22 cellular contexts compared by ENCODE assay signal in the genomic region with DNA sequence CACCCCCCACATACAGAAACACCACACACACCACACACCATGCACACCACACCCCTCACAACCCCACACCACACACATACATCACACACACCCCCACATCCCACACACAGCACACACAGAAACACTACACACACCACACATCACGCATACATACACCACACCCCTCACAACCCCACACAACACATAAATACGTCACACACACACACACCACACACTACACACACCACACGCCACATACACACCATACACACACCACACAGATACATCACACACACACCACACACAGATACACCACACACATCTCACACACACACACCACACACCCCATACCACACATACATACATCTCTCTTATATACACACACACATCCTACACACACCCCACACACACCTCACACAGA.
DNase-seq lines count a peak whose midpoint lies in the region; ATAC-seq and TF ChIP-seq lines count a peak whose summit lies in the region.
"Had no signal": no experiment of that assay in that cellular context is flagged by ENCODE, and none has a peak within 500 bp of the region (broad histone marks: within the 10 kb centered on the region; RNA-seq: fewer than 3 reads in every experiment).

No MANE protein-coding gene starts in this region.

- H3K27me3 Mint-ChIP-seq in activated T-helper 1 cell treated with anti-CD3 and anti-CD28 coated beads, Interleukin-12 subunit alpha, Interleukin-12 subunit beta, Interleukin-2, Interleukin-4 antibody, amounts not matched to agents 30 ng/mL and 10 ng/mL and 1 ng/mL, durations not matched to agents 14 hours and 24 hours and 36 hours (ENCODE audit: insufficient read depth): peaks cover 6% of the 10 kb centered on the region
- H3K27me3 Mint-ChIP-seq in endodermal cell (ENCODE audit: insufficient read depth) (no peaks in the 10 kb centered on the region), progenitor cell of endocrine pancreas (no peaks in the 10 kb centered on the region)

- no peak overlapping the region for H3K27ac ChIP-seq in endodermal cell (ENCODE audit: low read depth, low read length)
- H3K27ac ChIP-seq: A549, BLaER1, vagina, VCaP had no signal

- no peak overlapping the region for H3K4me3 ChIP-seq in endodermal cell (ENCODE audit: low read length)
- H3K4me3 ChIP-seq: A549, BLaER1, vagina had no signal

- peak; percentile 41 for DNase-seq in activated CD8-positive, alpha-beta memory T cell treated with anti-CD3 and anti-CD28 coated beads for 24 hours
- DNase-seq in activated CD8-positive, alpha-beta memory T cell treated with anti-CD3 and anti-CD28 coated beads, Interleukin-2, amount 50 U/mL, for 48 hours: no peak
- no peak for DNase-seq in activated T-helper 1 cell treated with anti-CD3 and anti-CD28 coated beads, Interleukin-12 subunit alpha, Interleukin-12 subunit beta, Interleukin-2, Interleukin-4 antibody, amounts not matched to agents 30 ng/mL and 10 ng/mL and 1 ng/mL, durations not matched to agents 14 hours and 24 hours and 36 hours (ENCODE audit: low spot score)
- DNase-seq in endodermal cell (peak; percentile 17), progenitor cell of endocrine pancreas (ENCODE audit: low spot score, unreplicated experiment) (no peak), DMS79 (lab: John Stamatoyannopoulos, UW) (no peak)
- DNase-seq: activated naive CD4-positive, alpha-beta T cell treated with Interleukin-2 at 50 U/mL for 16 hours; DMS153; hypothalamus; KG1; NCI-H1930; NCI-H345; PC-3; posterior cingulate gyrus; T-helper 17 cell had no signal

- H3K36me3 ChIP-seq in endodermal cell (ENCODE audit: control insufficient read depth, insufficient read depth, low read length): no peaks in the 10 kb centered on the region
- H3K36me3 ChIP-seq: BLaER1, vagina had no signal

- ATAC-seq in GM18505 (IDR thresholded peaks at IDR 0.05; ENCODE audit: unreplicated experiment) (no peak), GM21447 (IDR thresholded peaks at IDR 0.05; ENCODE audit: unreplicated experiment) (no peak)
- ATAC-seq: A549, PC-3, T-helper 17 cell had no signal

- H3K9ac ChIP-seq in endodermal cell (ENCODE audit: extremely low read depth, low read length, poor library complexity, severe bottlenecking): no peak overlapping the region
- H3K9ac ChIP-seq: BLaER1 had no signal

- TF ChIP-seq CTCF in endodermal cell (conservative IDR thresholded peaks at IDR 0.05): no peak
- TF ChIP-seq CTCF in progenitor cell of endocrine pancreas (IDR thresholded peaks at IDR 0.05; ENCODE audit: unreplicated experiment): no peak

- H3K4me1 Mint-ChIP-seq in activated T-helper 1 cell treated with anti-CD3 and anti-CD28 coated beads, Interleukin-12 subunit alpha, Interleukin-12 subunit beta, Interleukin-2, Interleukin-4 antibody, amounts not matched to agents 30 ng/mL and 10 ng/mL and 1 ng/mL, durations not matched to agents 14 hours and 24 hours and 36 hours (ENCODE audit: low read depth): peaks cover 16% of the 10 kb centered on the region
- H3K4me1 Mint-ChIP-seq in endodermal cell (peaks cover 4% of the 10 kb centered on the region), progenitor cell of endocrine pancreas (ENCODE audit: low read depth) (peaks cover 2% of the 10 kb centered on the region)

- no peaks in the 10 kb centered on the region for H3K27me3 ChIP-seq in endodermal cell (ENCODE audit: control insufficient read depth, insufficient read depth, low read length, poor library complexity, severe bottlenecking)
- H3K27me3 ChIP-seq: BLaER1, vagina had no signal

- no peak overlapping the region for H3K4me3 Mint-ChIP-seq in activated T-helper 1 cell treated with anti-CD3 and anti-CD28 coated beads, Interleukin-12 subunit alpha, Interleukin-12 subunit beta, Interleukin-2, Interleukin-4 antibody, amounts not matched to agents 30 ng/mL and 10 ng/mL and 1 ng/mL, durations not matched to agents 14 hours and 24 hours and 36 hours
- no peak overlapping the region for H3K4me3 Mint-ChIP-seq in endodermal cell
- H3K4me3 Mint-ChIP-seq in progenitor cell of endocrine pancreas (ENCODE audit: low read depth): no peak overlapping the region
- H3K4me3 Mint-ChIP-seq: nephron, T-helper 17 cell had no signal

- no peak for TF ChIP-seq POLR2A in GM18505 (IDR thresholded peaks at IDR 0.05; ENCODE audit: borderline replicate concordance, extremely low read depth, insufficient read depth, insufficient read length)

- no peaks in the 10 kb centered on the region for H3K9me3 ChIP-seq in endodermal cell (ENCODE audit: control insufficient read depth, low read length)
- H3K9me3 ChIP-seq: A549, BLaER1, vagina had no signal

- H3K9me3 Mint-ChIP-seq in activated T-helper 1 cell treated with anti-CD3 and anti-CD28 coated beads, Interleukin-12 subunit alpha, Interleukin-12 subunit beta, Interleukin-2, Interleukin-4 antibody, amounts not matched to agents 30 ng/mL and 10 ng/mL and 1 ng/mL, durations not matched to agents 14 hours and 24 hours and 36 hours: no peaks in the 10 kb centered on the region
- peaks cover 6% of the 10 kb centered on the region for H3K9me3 Mint-ChIP-seq in endodermal cell
- no peaks in the 10 kb centered on the region for H3K9me3 Mint-ChIP-seq in progenitor cell of endocrine pancreas (ENCODE audit: low read depth)

- peak overlapping the region; percentile 13 for H3K27ac Mint-ChIP-seq in activated T-helper 1 cell treated with anti-CD3 and anti-CD28 coated beads, Interleukin-12 subunit alpha, Interleukin-12 subunit beta, Interleukin-2, Interleukin-4 antibody, amounts not matched to agents 30 ng/mL and 10 ng/mL and 1 ng/mL, durations not matched to agents 14 hours and 24 hours and 36 hours
- H3K27ac Mint-ChIP-seq in endodermal cell (no peak overlapping the region), progenitor cell of endocrine pancreas (peak overlapping the region; percentile 43)
- H3K27ac Mint-ChIP-seq: T-helper 17 cell had no signal

- no peaks in the 10 kb centered on the region for H3K36me3 Mint-ChIP-seq in activated T-helper 1 cell treated with anti-CD3 and anti-CD28 coated beads, Interleukin-12 subunit alpha, Interleukin-12 subunit beta, Interleukin-2, Interleukin-4 antibody, amounts not matched to agents 30 ng/mL and 10 ng/mL and 1 ng/mL, durations not matched to agents 14 hours and 24 hours and 36 hours (ENCODE audit: low read depth)
- no peaks in the 10 kb centered on the region for H3K36me3 Mint-ChIP-seq in endodermal cell (ENCODE audit: low read depth)
- no peaks in the 10 kb centered on the region for H3K36me3 Mint-ChIP-seq in progenitor cell of endocrine pancreas (ENCODE audit: insufficient read depth)

- H3K4me1 ChIP-seq in endodermal cell (ENCODE audit: control insufficient read depth, insufficient read depth, low read length): no peaks in the 10 kb centered on the region
- H3K4me1 ChIP-seq: A549, vagina had no signal

- 90 to 94% methylated on average over 2 to 3 of the region's 3 CpGs for WGBS in endodermal cell (ENCODE audit: insufficient coverage in 1 of 2, insufficient read length in 1 of 2), 2 experiments

- intact Hi-C loops in activated T-helper 1 cell treated with anti-CD3 and anti-CD28 coated beads, Interleukin-12 subunit alpha, Interleukin-12 subunit beta, Interleukin-2, Interleukin-4 antibody, amounts not matched to agents 30 ng/mL and 10 ng/mL and 1 ng/mL, durations not matched to agents 14 hours and 24 hours and 36 hours (cut with micrococcal nuclease): no loop called here

Comparison
In these comparisons a context has a peak if more than half of its experiments do, and no peak if none do; other contexts are left out.
1. DNase-seq: peak in activated CD8-positive, alpha-beta memory T cell treated with anti-CD3 and anti-CD28 coated beads for 24 hours (single experiment) and endodermal cell (single experiment); none in activated CD8-positive, alpha-beta memory T cell treated with anti-CD3 and anti-CD28 coated beads, Interleukin-2, amount 50 U/mL, for 48 hours (single experiment), activated T-helper 1 cell treated with anti-CD3 and anti-CD28 coated beads, Interleukin-12 subunit alpha, Interleukin-12 subunit beta, Interleukin-2, Interleukin-4 antibody, amounts not matched to agents 30 ng/mL and 10 ng/mL and 1 ng/mL, durations not matched to agents 14 hours and 24 hours and 36 hours (single experiment), progenitor cell of endocrine pancreas (single experiment) and DMS79 (single experiment).